ENCODE assay signal across 1 cellular context in the genomic region with DNA sequence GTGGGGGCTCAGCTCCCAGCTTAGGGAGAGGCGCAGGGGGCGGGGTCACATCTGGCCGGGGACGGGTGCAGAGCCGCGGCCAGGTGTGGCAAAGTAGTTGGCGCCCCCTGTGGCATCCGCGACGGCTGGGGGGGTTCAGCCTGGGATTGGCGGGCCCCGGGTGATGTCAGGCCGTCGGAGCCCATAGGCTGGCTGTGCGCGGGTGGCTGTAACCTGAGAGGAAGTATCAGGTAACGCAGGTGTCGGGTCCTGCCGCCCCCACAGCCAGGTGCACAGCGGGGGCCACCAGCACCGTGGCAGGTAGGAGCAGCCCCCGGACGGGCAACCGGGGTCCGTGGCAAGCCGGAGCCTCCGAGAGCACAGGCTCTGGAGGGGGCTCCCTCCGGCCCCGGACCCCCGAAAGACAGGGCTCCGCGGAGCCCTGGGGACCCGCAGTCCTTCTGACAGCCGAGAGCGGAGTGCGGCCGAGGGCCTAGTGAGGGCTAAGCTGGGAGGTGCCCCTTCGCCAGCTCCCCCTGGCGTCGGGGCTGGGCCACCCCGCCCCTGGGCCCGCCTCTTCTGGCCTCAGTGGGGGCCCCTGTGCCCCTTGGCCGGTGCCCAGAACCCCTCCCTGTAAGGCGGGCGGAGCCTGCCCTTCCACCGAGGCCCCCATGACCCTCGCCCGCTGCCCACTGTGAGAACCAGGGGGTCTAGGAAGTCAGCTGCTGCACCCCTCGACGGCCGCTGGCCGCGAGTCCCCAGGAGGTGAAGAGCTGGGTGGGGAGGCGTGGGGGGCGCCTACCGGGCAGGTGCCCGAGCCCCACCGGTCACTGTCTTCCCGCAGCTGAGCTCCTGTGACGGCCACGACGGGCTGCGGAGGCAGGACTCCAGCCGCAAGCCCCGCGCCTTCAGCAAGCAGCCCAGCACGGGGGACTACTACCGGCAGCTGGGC.
A peak's percentile ranks its signal among the peaks of the same experiment; 100 is the strongest.
TF ChIP-seq lines count a peak whose summit lies in the region.

No MANE protein-coding gene starts in this region.

TF ChIP-seq in HepG2, 621 proteins besides CTCF, POLR2A, EP300 and RAD21 (continued from another document):
- TF ChIP-seq PAF1 (CRISPR knock-in tag; IDR thresholded peaks at IDR 0.05), result no peak
- 0 out of 2 replicates have a peak, but pooled peaks have one; percentile 76 for TF ChIP-seq ZNF556 (CRISPR knock-in tag; IDR thresholded peaks at IDR 0.05; ENCODE audit: borderline replicate concordance)
- no peak for TF ChIP-seq HOXD1 (CRISPR knock-in tag; IDR thresholded peaks at IDR 0.05)
- TF ChIP-seq RBFOX2 (IDR thresholded peaks at IDR 0.05; ENCODE audit: low read depth, low read length), result peak; percentile 89
- TF ChIP-seq FOXP1 (IDR thresholded peaks at IDR 0.05), result no peak
- TF ChIP-seq FOXP1 (CRISPR knock-in tag; IDR thresholded peaks at IDR 0.05), result no peak; the same call in 1 of the 2 replicates
- TF ChIP-seq IKZF4 (CRISPR knock-in tag; IDR thresholded peaks at IDR 0.05; ENCODE audit: borderline replicate concordance, low read depth, not compliant biosample characterization), result peak; percentile 53
- peak; percentile 46; the same call in 1 of the 2 replicates for TF ChIP-seq ZNF790 (CRISPR knock-in tag; IDR thresholded peaks at IDR 0.05; ENCODE audit: borderline replicate concordance)
- no peak for TF ChIP-seq ZNF850 (CRISPR knock-in tag; conservative IDR thresholded peaks at IDR 0.05)
- TF ChIP-seq, protein P1, sequence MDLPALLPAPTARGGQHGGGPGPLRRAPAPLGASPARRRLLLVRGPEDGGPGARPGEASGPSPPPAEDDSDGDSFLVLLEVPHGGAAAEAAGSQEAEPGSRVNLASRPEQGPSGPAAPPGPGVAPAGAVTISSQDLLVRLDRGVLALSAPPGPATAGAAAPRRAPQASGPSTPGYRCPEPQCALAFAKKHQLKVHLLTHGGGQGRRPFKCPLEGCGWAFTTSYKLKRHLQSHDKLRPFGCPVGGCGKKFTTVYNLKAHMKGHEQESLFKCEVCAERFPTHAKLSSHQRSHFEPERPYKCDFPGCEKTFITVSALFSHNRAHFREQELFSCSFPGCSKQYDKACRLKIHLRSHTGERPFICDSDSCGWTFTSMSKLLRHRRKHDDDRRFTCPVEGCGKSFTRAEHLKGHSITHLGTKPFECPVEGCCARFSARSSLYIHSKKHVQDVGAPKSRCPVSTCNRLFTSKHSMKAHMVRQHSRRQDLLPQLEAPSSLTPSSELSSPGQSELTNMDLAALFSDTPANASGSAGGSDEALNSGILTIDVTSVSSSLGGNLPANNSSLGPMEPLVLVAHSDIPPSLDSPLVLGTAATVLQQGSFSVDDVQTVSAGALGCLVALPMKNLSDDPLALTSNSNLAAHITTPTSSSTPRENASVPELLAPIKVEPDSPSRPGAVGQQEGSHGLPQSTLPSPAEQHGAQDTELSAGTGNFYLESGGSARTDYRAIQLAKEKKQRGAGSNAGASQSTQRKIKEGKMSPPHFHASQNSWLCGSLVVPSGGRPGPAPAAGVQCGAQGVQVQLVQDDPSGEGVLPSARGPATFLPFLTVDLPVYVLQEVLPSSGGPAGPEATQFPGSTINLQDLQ (CRISPR knock-in tag; IDR thresholded peaks at IDR 0.05), result no peak
- TF ChIP-seq ZBTB7A (CRISPR knock-in tag; IDR thresholded peaks at IDR 0.05), result no peak; the same call in 1 of the 2 replicates
- TF ChIP-seq SRSF9 (IDR thresholded peaks at IDR 0.05; ENCODE audit: borderline replicate concordance, insufficient read depth, low read depth, low read length, poor library complexity, severe bottlenecking), result no peak
- peak; percentile 71 for TF ChIP-seq UBTF (CRISPR knock-in tag; IDR thresholded peaks at IDR 0.05)
- peak; percentile 91 for TF ChIP-seq SNAI1 (CRISPR knock-in tag; IDR thresholded peaks at IDR 0.05; ENCODE audit: borderline replicate concordance)
- 0 out of 2 replicates have a peak, but pooled peaks have one; percentile 31 for TF ChIP-seq ZNF747 (CRISPR knock-in tag; IDR thresholded peaks at IDR 0.05; ENCODE audit: borderline replicate concordance)
- no peak for TF ChIP-seq TRIM24 (CRISPR knock-in tag; IDR thresholded peaks at IDR 0.05)
- TF ChIP-seq ZNF772 (CRISPR knock-in tag; IDR thresholded peaks at IDR 0.05), result peak; percentile 37; the same call in 1 of the 2 replicates
- TF ChIP-seq, protein P2, sequence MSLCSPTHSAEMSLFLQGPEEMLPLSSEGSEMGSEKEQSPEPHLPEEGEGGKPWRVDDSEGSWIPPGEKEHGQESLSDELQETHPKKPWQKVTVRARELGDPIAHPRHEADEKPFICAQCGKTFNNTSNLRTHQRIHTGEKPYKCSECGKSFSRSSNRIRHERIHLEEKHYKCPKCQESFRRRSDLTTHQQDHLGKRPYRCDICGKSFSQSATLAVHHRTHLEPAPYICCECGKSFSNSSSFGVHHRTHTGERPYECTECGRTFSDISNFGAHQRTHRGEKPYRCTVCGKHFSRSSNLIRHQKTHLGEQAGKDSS (CRISPR knock-in tag; IDR thresholded peaks at IDR 0.05; ENCODE audit: borderline replicate concordance, low read depth), result peak; percentile 18
- TF ChIP-seq LCORL (IDR thresholded peaks at IDR 0.05), result no peak
- 0 out of 2 replicates have a peak, but pooled peaks have one; percentile 14 for TF ChIP-seq LCORL (CRISPR knock-in tag; IDR thresholded peaks at IDR 0.05)
- TF ChIP-seq TEAD2 (CRISPR knock-in tag; IDR thresholded peaks at IDR 0.05), result no peak
- no peak for TF ChIP-seq ZNF670 (CRISPR knock-in tag; IDR thresholded peaks at IDR 0.05; ENCODE audit: borderline replicate concordance)
- peak; percentile 7; the same call in 1 of the 2 replicates for TF ChIP-seq ZNF318 (CRISPR knock-in tag; IDR thresholded peaks at IDR 0.05)
- no peak for TF ChIP-seq EHMT2 (IDR thresholded peaks at IDR 0.05; ENCODE audit: borderline replicate concordance, low read depth, low read length)
- TF ChIP-seq CEBPG (CRISPR knock-in tag; IDR thresholded peaks at IDR 0.05), result no peak
TF ChIP-seq in HepG2: peak in this region for 167.
